Comparison of ENCODE assay signal across 6 cellular contexts in the genomic region with DNA sequence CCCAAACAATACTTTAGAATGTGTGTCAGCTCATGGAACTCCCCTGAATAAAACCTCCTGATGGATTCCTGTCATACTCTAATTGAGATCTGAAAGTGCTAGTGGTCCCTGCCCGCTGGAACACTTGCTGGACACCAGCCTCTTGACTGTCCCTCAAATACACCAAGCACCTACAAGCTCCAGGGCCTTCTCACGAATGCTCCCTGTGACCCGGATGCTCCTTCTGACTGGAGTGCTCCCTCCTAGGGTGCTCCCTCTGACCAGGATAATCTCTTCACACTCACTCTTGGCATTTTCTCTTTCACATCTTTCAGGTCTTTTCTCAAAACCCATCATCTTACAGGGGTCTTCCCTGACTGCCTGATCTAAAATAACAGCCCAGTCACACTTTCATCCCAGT.
"Had no signal": no experiment of that assay in that cellular context is flagged by ENCODE, and none has a peak within 500 bp of the region (broad histone marks: within the 10 kb centered on the region; RNA-seq: fewer than 3 reads in every experiment).

No MANE protein-coding gene starts in this region.

- H3K9me3 Mint-ChIP-seq: GM23338, H9 had no signal

- H2AFZ ChIP-seq: GM23338 had no signal

- DNase-seq: H9, HCEC 1CT had no signal

- FAIRE-seq: H1, H54 had no signal

- H3K4me3 ChIP-seq: GM23338 had no signal

- H3K4me3 Mint-ChIP-seq: GM23338, H9, IgD-negative memory B cell had no signal

- H3K27ac Mint-ChIP-seq: GM23338, IgD-negative memory B cell had no signal

- H3K4me1 Mint-ChIP-seq: GM23338, H9 had no signal

- H3K4me2 ChIP-seq: GM23338 had no signal

- ATAC-seq: GM23338 had no signal

- H3K27me3 Mint-ChIP-seq: IgD-negative memory B cell had no signal
